Comparison of ENCODE assay signal across 8 cellular contexts in the genomic region with DNA sequence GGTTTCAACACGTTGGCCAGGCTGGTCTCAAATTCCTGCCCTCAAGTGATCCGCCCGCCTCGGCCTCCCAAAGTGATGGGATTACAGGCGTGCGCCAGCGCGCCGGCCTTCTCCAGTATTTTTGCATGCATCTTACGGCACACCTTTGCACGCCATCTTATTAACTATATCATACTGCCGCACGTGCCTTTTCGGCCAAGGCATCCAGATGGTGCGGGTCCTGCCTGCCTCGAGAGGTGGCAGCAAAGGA. TPM values are rescaled to one million over a fixed set of nuclear protein-coding genes. Genes with fewer than 3 reads are reported as not detected.
DNase-seq lines count a peak whose midpoint lies in the region; ATAC-seq and TF ChIP-seq lines count a peak whose summit lies in the region.

No MANE protein-coding gene starts in this region.

- no peak overlapping the region for H2BK5ac ChIP-seq in trophoblast cell (ENCODE audit: low read depth, low read length, poor library complexity)

- H3K79me2 ChIP-seq in trophoblast cell (ENCODE audit: control insufficient read depth, insufficient read depth, low read length, poor library complexity), result peaks cover 12% of the 10 kb centered on the region

- peak overlapping the region; percentile 87 for H2AFZ ChIP-seq in trophoblast cell (ENCODE audit: insufficient read depth, low read length, poor library complexity)

- peak overlapping the region; percentile 59 for H4K12ac ChIP-seq in trophoblast cell (ENCODE audit: low read depth, low read length)

- no peak overlapping the region for H3K23ac ChIP-seq in trophoblast cell (ENCODE audit: low read length)

- H3K4ac ChIP-seq in trophoblast cell (ENCODE audit: low read depth, low read length), result no peak overlapping the region

- H3K36me3 ChIP-seq in right atrium auricular region (peaks cover 17% of the 10 kb centered on the region), Peyer's patch (peaks cover 0 to 8% (median 0%) of the 10 kb centered on the region in 3 donors), trophoblast cell (ENCODE audit: control insufficient read depth in 1 of 2, insufficient read depth in 2 of 2, low read length in 2 of 2) (peaks cover 10 to 14% of the 10 kb centered on the region in 2 experiments)

- H3K14ac ChIP-seq in trophoblast cell (ENCODE audit: low read length), result peak overlapping the region; percentile 65

- H3K9me3 ChIP-seq in right atrium auricular region (no peaks in the 10 kb centered on the region), Peyer's patch (no peaks in the 10 kb centered on the region), trophoblast cell (ENCODE audit: insufficient read depth, low read depth, low read length) (peaks cover 2% of the 10 kb centered on the region)

- H3K27me3 ChIP-seq in right atrium auricular region, result no peaks in the 10 kb centered on the region
- H3K27me3 ChIP-seq in Peyer's patch, result no peaks in the 10 kb centered on the region
- no peaks in the 10 kb centered on the region for H3K27me3 ChIP-seq in trophoblast cell (ENCODE audit: insufficient read depth, low read length)

- peak overlapping the region; percentile 49 for H4K8ac ChIP-seq in trophoblast cell (ENCODE audit: low read depth, low read length)

- peak; percentile 82 for DNase-seq in right atrium auricular region (ENCODE audit: low spot score)
- no peak for DNase-seq in left cardiac atrium
- DNase-seq in Peyer's patch, result no peak
- peak; percentile 46 for DNase-seq in epithelial cell of prostate (ENCODE audit: low read depth, low spot score)
- peak; percentile 84 to 90 for DNase-seq in trophoblast cell
- no peak for DNase-seq in AG08396 (ENCODE audit: low spot score)

- no peak for TF ChIP-seq POLR2A in Peyer's patch (IDR thresholded peaks at IDR 0.05)

- H3K18ac ChIP-seq in trophoblast cell (ENCODE audit: low read length), result peak overlapping the region; percentile 62

- no peak overlapping the region for H2BK120ac ChIP-seq in trophoblast cell (ENCODE audit: insufficient read depth, low read length, poor library complexity)

- ATAC-seq in left cardiac atrium (no peak), HG03139 (IDR thresholded peaks at IDR 0.05; ENCODE audit: unreplicated experiment) (no peak), HG02852 (IDR thresholded peaks at IDR 0.05; ENCODE audit: unreplicated experiment) (no peak)

- intact Hi-C loops in left cardiac atrium (cut with DNase I), result no loop called here

- no peak overlapping the region for H3K9ac ChIP-seq in trophoblast cell (ENCODE audit: low read length)

- H2BK12ac ChIP-seq in trophoblast cell (ENCODE audit: low read length), result no peak overlapping the region

- H3K4me3 ChIP-seq in right atrium auricular region (peak overlapping the region; percentile 72 to 79), Peyer's patch (peak overlapping the region; percentile 65 to 97 (median 86)), trophoblast cell (ENCODE audit: low read depth, low read length) (peak overlapping the region; percentile 86)

- H3K4me1 ChIP-seq in right atrium auricular region (peaks cover 0 to 15% of the 10 kb centered on the region in 2 donors), Peyer's patch (peaks cover 0 to 22% (median 11%) of the 10 kb centered on the region in 4 donors), trophoblast cell (ENCODE audit: control insufficient read depth in 1 of 2, insufficient read depth in 2 of 2, low read length in 2 of 2) (peaks cover 7 to 8% of the 10 kb centered on the region in 2 experiments)

- no CpG with 5 or more reads among the region's 16 CpGs for WGBS in trophoblast cell (ENCODE audit: extremely low coverage, insufficient coverage, insufficient read length)

- peak overlapping the region; percentile 99 for H3K4me2 ChIP-seq in trophoblast cell (ENCODE audit: low read length)

- peak overlapping the region; percentile 87 to 95 for H3K27ac ChIP-seq in right atrium auricular region
- peak overlapping the region; percentile 90 to 99 (median 94) for H3K27ac ChIP-seq in Peyer's patch
- peak overlapping the region; percentile 83 for H3K27ac ChIP-seq in epithelial cell of prostate
- no peak overlapping the region for H3K27ac ChIP-seq in trophoblast cell (ENCODE audit: low read depth, low read length)

- peaks cover 7% of the 10 kb centered on the region for H3K79me1 ChIP-seq in trophoblast cell (ENCODE audit: low read length)

- H2AK5ac ChIP-seq in trophoblast cell (ENCODE audit: low read length), result no peak overlapping the region

- TF ChIP-seq CTCF in right atrium auricular region (IDR thresholded peaks at IDR 0.05) (peak; percentile 21 to 56), Peyer's patch (IDR thresholded peaks at IDR 0.05) (peak in 4 of 6 experiments; percentile 44 to 60 (median 52))

- H4K91ac ChIP-seq in trophoblast cell (ENCODE audit: low read depth, low read length), result no peak overlapping the region

RNA-seq across cellular contexts. Expression of gene ING5, which starts 0.8 kb away (rescaled TPM):
- 10 to 100 TPM; 21.9 to 32.7 TPM for total RNA-seq in right atrium auricular region
- 10 to 100 TPM; 17.4 to 20.1 TPM for total RNA-seq in left cardiac atrium
- 100 to 1,000 TPM in 1 of 4 donors, 10 to 100 TPM in 3; 33.1 to 105 (median 73.5) TPM for total RNA-seq in Peyer's patch
- 12.8 and 13.8 TPM in 2 replicates for polyA plus RNA-seq in trophoblast cell (2013)

RNA-seq across cellular contexts. Expression of gene DTYMK, which starts 14.5 kb away (rescaled TPM):
- total RNA-seq in right atrium auricular region (1 to 10 TPM; 6.4 to 6.6 TPM), left cardiac atrium (10 to 100 TPM in 1 of 2 donors, 1 to 10 TPM in 1; 9.8 to 14.3 TPM), Peyer's patch (10 to 100 TPM; 14.2 to 23.9 (median 19.2) TPM)
- polyA plus RNA-seq in trophoblast cell (2013), result 37.3 and 38.1 TPM in 2 replicates

RNA-seq across cellular contexts. Expression of gene D2HGDH, which starts 33.4 kb away (rescaled TPM):
- total RNA-seq in right atrium auricular region (10 to 100 TPM in 1 of 2 donors, 1 to 10 TPM in 1; 7.5 to 11.7 TPM), left cardiac atrium (10 to 100 TPM; 14.6 to 16.9 TPM), Peyer's patch (100 to 1,000 TPM in 1 of 4 donors, 10 to 100 TPM in 3; 36.4 to 122 (median 77.7) TPM)
- 4.0 and 4.2 TPM in 2 replicates for polyA plus RNA-seq in trophoblast cell (2013)

Comparison
In these comparisons a context has a peak if more than half of its experiments do, and no peak if none do; other contexts are left out.
1. DNase-seq: peak in right atrium auricular region (single experiment), epithelial cell of prostate (single experiment) and trophoblast cell (2 of 2); none in left cardiac atrium (single experiment), Peyer's patch (0 of 3) and AG08396 (single experiment).
2. Peak in every context shown above with its lines, with median percentiles within 50 percentile points of each other: H3K4me3 ChIP-seq.